ENCODE assay signal across 27 cellular contexts in genomic region chr4:68891679-68892078, GRCh38. TPM values are rescaled to one million over a fixed set of nuclear protein-coding genes. Genes with fewer than 3 reads are reported as not detected.
"Had no signal": no experiment of that assay in that cellular context is flagged by ENCODE, and none has a peak within 500 bp of the region (broad histone marks: within the 10 kb centered on the region; RNA-seq: fewer than 3 reads in every experiment).

No MANE protein-coding gene starts in this region.

- H3K9me3 ChIP-seq: Peyer's patch, SJSA1 had no signal

- H3K4me3 ChIP-seq: K562, PC-9, SJSA1, SK-N-MC had no signal

- ATAC-seq: K562 had no signal

- H3K4me1 ChIP-seq: Peyer's patch, SJSA1 had no signal

- H2AFZ ChIP-seq: PC-9 had no signal

- H3K27ac ChIP-seq: KMS-11, PC-9, Peyer's patch, SJSA1, SK-N-MC had no signal

- H3K9ac ChIP-seq: KMS-11 had no signal

- H3K36me3 ChIP-seq: Peyer's patch, SJSA1 had no signal

- H3K27me3 ChIP-seq: Peyer's patch, SJSA1 had no signal

- DNase-seq: Kasumi-1, NCI-H1092 treated with DMSO at 0.1 percent for 48 hours, NCI-H1436, NCI-H187, NCI-H2029, NCI-H2081 treated with DMSO at 0.1 percent for 48 hours, NCI-H2171, NCI-H226, NCI-H446, NCI-H510A, NCI-H524 treated with DMSO at 0.1 percent for 48 hours, NCI-H69, NCI-H774, OCI-M1, PC-9, Peyer's patch, Right ventricle myocardium superior, SIG-M5, T-helper 1 cell had no signal

- H3K4me2 ChIP-seq: KMS-11, PC-9 had no signal

RNA-seq across cellular contexts. Expression of gene UGT2A3, which starts 59.9 kb away (rescaled TPM):
- total RNA-seq: HT1080, K562, M059J, PC-9, Right ventricle myocardium superior, RPMI7951, SJSA1 had no signal
- polyA plus RNA-seq: IgD-negative memory B cell, K562 had no signal
